ENCODE assay signal across 8 cellular contexts in genomic region chr6:28489366-28490190, GRCh38. TPM values are rescaled to one million over a fixed set of nuclear protein-coding genes. Genes with fewer than 3 reads are reported as not detected.
DNase-seq lines count a peak whose midpoint lies in the region; ATAC-seq, FAIRE-seq and TF ChIP-seq lines count a peak whose summit lies in the region.

No MANE protein-coding gene starts in this region.

- peak; percentile 83 for ATAC-seq in HG02973 (IDR thresholded peaks at IDR 0.05; ENCODE audit: unreplicated experiment)
- peak; percentile 91 for ATAC-seq in K562

- CTCF ChIA-PET in RWPE1 (lab: Yijun Ruan, JAX), result no interaction called here
- CTCF ChIA-PET in K562 (lab: Yijun Ruan, JAX; ENCODE audit: low intra/inter-chr PET ratio), result interaction anchor here (0.6 kb wide), 3 partner anchors 21 to 282 kb away, joined by 3 read pairs; no protein-coding TSS in a partner anchor

- POLR2A ChIA-PET in RWPE1 (lab: Yijun Ruan, JAX; ENCODE audit: low non-redundant PET) (no interaction called here), K562 (lab: Yijun Ruan, JAX) (interaction anchor here (0.6 to 2.8 kb wide), 30 partner anchors 8 to 680 kb away, joined by 3 to 44 read pairs (median 4); partner anchors contain the start of genes GPX6, TRIM27, ZKSCAN8 and ZSCAN26)

- no peaks in the 10 kb centered on the region for H4K20me1 ChIP-seq in K562 (replicated peaks; ENCODE audit: control insufficient read depth, insufficient read depth, low read length)

- DNase-seq in GM12891 (ENCODE audit: insufficient read length, low spot score) (peak; percentile 45), RWPE1 (ENCODE audit: low spot score) (peak; percentile 26), K562 (ENCODE audit: extremely low read depth in 1 of 4, low spot score in 3 of 4) (peak; percentile 90 to 98 (median 93)), immature natural killer cell (no peak), DMS79 treated with DMSO at 0.1 percent for 48 hours (lab: John Stamatoyannopoulos, UW) (no peak), HAP-1 (ENCODE audit: low spot score in 2 of 2) (no peak)
- peak; percentile 67 for DNase-seq in stimulated activated CD4-positive, alpha-beta T cell treated with anti-CD3 and anti-CD28 coated beads, Interleukin-15, amount 100 ng/mL, for 24 hours

- TF ChIP-seq CTCF in RWPE1 (conservative IDR thresholded peaks at IDR 0.05; ENCODE audit: low read depth), result no peak
- TF ChIP-seq CTCF in K562 (IDR thresholded peaks at IDR 0.05 in 2 of 3, conservative IDR thresholded peaks at IDR 0.05 in 1 of 3; ENCODE audit: insufficient read depth in 2 of 3, low read depth in 1 of 3, low read length in 3 of 3), result no peak

- BruUV-seq in K562 (replicated peaks; lab: Mats Ljungman, UMichigan), result no TSS peak

- H2AFZ ChIP-seq in K562 (ENCODE audit: low read depth, low read length), result peak overlapping the region; percentile 91

- H3K9me3 ChIP-seq in K562 (replicated peaks; ENCODE audit: control insufficient read depth, insufficient read depth, low read depth, low read length) (no peaks in the 10 kb centered on the region), HAP-1 (no peaks in the 10 kb centered on the region)

- H3K27ac Mint-ChIP-seq in immature natural killer cell, result no peak overlapping the region

- TF ChIP-seq POLR2A in GM12891 (IDR thresholded peaks at IDR 0.05; ENCODE audit: low read depth, low read length) (no peak), K562 (conservative IDR thresholded peaks at IDR 0.05) (peak; percentile 77)

- H3K4me3 ChIP-seq in K562, result peak overlapping the region; percentile 57
- no peak overlapping the region for H3K4me3 ChIP-seq in HAP-1

- peaks cover 0 to 13% (median 0%) of the 10 kb centered on the region in 6 donors for H3K9me3 Mint-ChIP-seq in immature natural killer cell

- peaks cover 11 to 13% of the 10 kb centered on the region in 2 donors for H3K4me1 Mint-ChIP-seq in immature natural killer cell

- H3K9ac ChIP-seq in K562 (ENCODE audit: insufficient read depth in 1 of 2, low read depth in 2 of 2, low read length in 2 of 2), result peak overlapping the region; percentile 81 to 94

- H3K27me3 ChIP-seq in K562 (ENCODE audit: control insufficient read depth in 2 of 2, insufficient read depth in 2 of 2, low read length in 2 of 2), result no peaks in the 10 kb centered on the region
- no peaks in the 10 kb centered on the region for H3K27me3 ChIP-seq in HAP-1 (ENCODE audit: low read depth)

- H3K27ac ChIP-seq in RWPE1 (no peak overlapping the region), K562 (ENCODE audit: extremely low read depth, low read depth, low read length) (peak overlapping the region; percentile 88)

- in situ Hi-C loops in K562 (cut with MboI) (loop anchor here (5.0 kb wide), 1 partner anchor 193 kb away; no protein-coding TSS in a partner anchor), HAP-1 (cut with MboI; ENCODE audit: low sequenced_read_pairs) (no loop called here)

- intact Hi-C loops in K562 (cut with micrococcal nuclease), result loop anchor here (1.0 to 10.0 kb wide), 5 partner anchors 90 to 407 kb away; partner anchors contain the start of genes ZNF165 and ZSCAN12

- under 1% methylated on average over 38 of the region's 40 CpGs for WGBS in K562 (ENCODE audit: insufficient coverage, low coverage, missing lambda C conversion rate)

- TF ChIP-seq RAD21 in K562 (CRISPR knock-in tag; conservative IDR thresholded peaks at IDR 0.05 in 1 of 2, IDR thresholded peaks at IDR 0.05 in 1 of 2), result no peak

- H3K9me1 ChIP-seq in K562 (ENCODE audit: control insufficient read depth, insufficient read depth, low read length), result no peaks in the 10 kb centered on the region

- H3K4me1 ChIP-seq in K562 (replicated peaks in 1 of 2; ENCODE audit: control insufficient read depth in 2 of 2, insufficient read depth in 2 of 2, low read length in 2 of 2), result peaks cover 9 to 26% of the 10 kb centered on the region in 2 experiments
- H3K4me1 ChIP-seq in HAP-1, result no peaks in the 10 kb centered on the region

- H3K4me3 Mint-ChIP-seq in immature natural killer cell, result peak overlapping the region in 3 of 5 donors; percentile 28 to 50 (median 30)

- H3K4me2 ChIP-seq in K562 (ENCODE audit: insufficient read depth, low read length), result peak overlapping the region; percentile 88

- peaks cover 23% of the 10 kb centered on the region for H3K79me2 ChIP-seq in K562 (ENCODE audit: control insufficient read depth, insufficient read depth, low read length)

- TF ChIP-seq EP300 in K562 (IDR thresholded peaks at IDR 0.05; ENCODE audit: low read length), result peak; percentile 62

- H3K27me3 Mint-ChIP-seq in immature natural killer cell (ENCODE audit: low read depth in 3 of 3), result peaks cover 19 to 43% (median 30%) of the 10 kb centered on the region in 3 donors

- no peaks in the 10 kb centered on the region for H3K36me3 ChIP-seq in K562 (ENCODE audit: control insufficient read depth, insufficient read depth, low read length)
- no peaks in the 10 kb centered on the region for H3K36me3 ChIP-seq in HAP-1 (replicated peaks)

- FAIRE-seq in GM12891 (lab: Jason Lieb, UNC) (no peak), K562 (lab: Jason Lieb, UNC) (peak; percentile 81)

- no peaks in the 10 kb centered on the region for H3K36me3 Mint-ChIP-seq in immature natural killer cell

TF ChIP-seq in GM12891, 5 proteins besides CTCF, POLR2A, EP300 and RAD21 (continues in another document):
- no peak for TF ChIP-seq SPI1 (IDR thresholded peaks at IDR 0.05; ENCODE audit: low read depth, low read length)

TF ChIP-seq in K562, 482 proteins besides CTCF, POLR2A, EP300 and RAD21 (continues in another document):
- TF ChIP-seq ZNF444 (CRISPR knock-in tag; IDR thresholded peaks at IDR 0.05), result no peak

RNA-seq across cellular contexts. Expression of gene GPX6, which starts 26.0 kb away (rescaled TPM):
- not detected for polyA plus RNA-seq in GM12891 (2012; ENCODE audit: low read depth, missing spikeins)
- total RNA-seq in K562 (2011; cell fraction: chromatin; rRNA removed; ENCODE audit: low replicate concordance), result not detected in 2 replicates
- not detected in 2 replicates for total RNA-seq in K562 (2011; cell fraction: nucleolus; rRNA removed)
- total RNA-seq in K562 (2011; cell fraction: nucleoplasm; rRNA removed), result not detected in 2 replicates
- not detected in 2 replicates for total RNA-seq in K562 (2014; rRNA removed)
- not detected in 2 replicates for total RNA-seq in K562 (2014; rRNA removed; fragmentation: Illumina TruSeq; extraction: Trizol)
- not detected in 2 replicates for total RNA-seq in K562 (2015; rRNA removed; fragmentation: Illumina TruSeq; extraction: Trizol)
- not detected in 2 replicates for total RNA-seq in K562 (2021)
- not detected in 2 replicates for polyA plus RNA-seq in K562 (2011; rRNA removed)
- polyA plus RNA-seq in K562 (2011; cell fraction: cytosol; rRNA removed), result not detected in 2 replicates
- polyA plus RNA-seq in K562 (2011; cell fraction: nucleus; rRNA removed), result not detected in 2 replicates
- not detected in 2 replicates for polyA plus RNA-seq in K562 (2012)
- polyA plus RNA-seq in K562 (2014; fragmentation: Illumina TruSeq; extraction: Trizol), result not detected in 2 replicates
- polyA plus RNA-seq in K562 (2014; fragmentation: Nextera tagmentation; extraction: Ambion mirVana), result not detected
- not detected in 2 replicates for polyA plus RNA-seq in K562 (2014; rRNA removed)
- not detected in 2 replicates for polyA minus RNA-seq in K562 (2011; rRNA and poly(A)+ RNA removed)
- not detected in 2 replicates for polyA minus RNA-seq in K562 (2011; cell fraction: cytosol; rRNA and poly(A)+ RNA removed)
- polyA minus RNA-seq in K562 (2011; cell fraction: nucleus; rRNA and poly(A)+ RNA removed), result not detected in 2 replicates
- not detected for polyA plus RNA-seq in immature natural killer cell

RNA-seq across cellular contexts. Expression of gene GPX5, which starts 36.1 kb away (rescaled TPM):
- polyA plus RNA-seq in GM12891 (2012; ENCODE audit: low read depth, missing spikeins), result not detected
- total RNA-seq in K562 (2011; cell fraction: chromatin; rRNA removed; ENCODE audit: low replicate concordance), result not detected in 2 replicates
- not detected in 2 replicates for total RNA-seq in K562 (2011; cell fraction: nucleolus; rRNA removed)
- 0.22 TPM in 1 of 2 replicates, not detected in the other for total RNA-seq in K562 (2011; cell fraction: nucleoplasm; rRNA removed)
- not detected in 2 replicates for total RNA-seq in K562 (2014; rRNA removed)
- total RNA-seq in K562 (2014; rRNA removed; fragmentation: Illumina TruSeq; extraction: Trizol), result 0.18 TPM in 1 of 2 replicates, not detected in the other
- total RNA-seq in K562 (2015; rRNA removed; fragmentation: Illumina TruSeq; extraction: Trizol), result not detected in 2 replicates
- total RNA-seq in K562 (2021), result not detected in 2 replicates
- polyA plus RNA-seq in K562 (2011; rRNA removed), result not detected in 2 replicates
- not detected in 2 replicates for polyA plus RNA-seq in K562 (2011; cell fraction: cytosol; rRNA removed)
- not detected in 2 replicates for polyA plus RNA-seq in K562 (2011; cell fraction: nucleus; rRNA removed)
- 0.08 and 1.9 TPM in 2 replicates for polyA plus RNA-seq in K562 (2012)
- polyA plus RNA-seq in K562 (2014; fragmentation: Illumina TruSeq; extraction: Trizol), result not detected in 2 replicates
- under 1 TPM in 1 of 2 experiments, not detected in 1; 0.15 TPM for polyA plus RNA-seq in K562 (2014; fragmentation: Nextera tagmentation; extraction: Ambion mirVana)
- polyA plus RNA-seq in K562 (2014; rRNA removed), result 0.07 TPM in 1 of 2 replicates, not detected in the other
- 0.14 TPM in 1 of 2 replicates, not detected in the other for polyA minus RNA-seq in K562 (2011; rRNA and poly(A)+ RNA removed)
- polyA minus RNA-seq in K562 (2011; cell fraction: cytosol; rRNA and poly(A)+ RNA removed), result not detected in 2 replicates
- not detected in 2 replicates for polyA minus RNA-seq in K562 (2011; cell fraction: nucleus; rRNA and poly(A)+ RNA removed)
- polyA plus RNA-seq in immature natural killer cell, result not detected

RNA-seq across cellular contexts. Expression of gene ZSCAN23, which starts 46.3 kb away (rescaled TPM):
- polyA plus RNA-seq in GM12891 (2012; ENCODE audit: low read depth, missing spikeins), result 0.31 TPM
- total RNA-seq in K562 (2011; cell fraction: chromatin; rRNA removed; ENCODE audit: low replicate concordance), result 0.90 and 1.3 TPM in 2 replicates
- 0.17 and 0.66 TPM in 2 replicates for total RNA-seq in K562 (2011; cell fraction: nucleolus; rRNA removed)
- 0.59 and 0.92 TPM in 2 replicates for total RNA-seq in K562 (2011; cell fraction: nucleoplasm; rRNA removed)
- 0.05 and 0.16 TPM in 2 replicates for total RNA-seq in K562 (2014; rRNA removed)
- 0.25 and 0.32 TPM in 2 replicates for total RNA-seq in K562 (2014; rRNA removed; fragmentation: Illumina TruSeq; extraction: Trizol)
- total RNA-seq in K562 (2015; rRNA removed; fragmentation: Illumina TruSeq; extraction: Trizol), result 0.29 and 0.30 TPM in 2 replicates
- 0.22 and 0.34 TPM in 2 replicates for total RNA-seq in K562 (2021)
- 0.24 and 0.49 TPM in 2 replicates for polyA plus RNA-seq in K562 (2011; rRNA removed)
- polyA plus RNA-seq in K562 (2011; cell fraction: cytosol; rRNA removed), result 0.21 TPM in 1 of 2 replicates, not detected in the other
- 0.36 and 0.72 TPM in 2 replicates for polyA plus RNA-seq in K562 (2011; cell fraction: nucleus; rRNA removed)
- 0.25 and 0.29 TPM in 2 replicates for polyA plus RNA-seq in K562 (2012)
- polyA plus RNA-seq in K562 (2014; fragmentation: Illumina TruSeq; extraction: Trizol), result 0.18 and 0.19 TPM in 2 replicates
- polyA plus RNA-seq in K562 (2014; fragmentation: Nextera tagmentation; extraction: Ambion mirVana), result under 1 TPM in 1 of 2 experiments, not detected in 1; 0.08 TPM
- 0.17 and 0.38 TPM in 2 replicates for polyA plus RNA-seq in K562 (2014; rRNA removed)
- 0.25 and 1.1 TPM in 2 replicates for polyA minus RNA-seq in K562 (2011; rRNA and poly(A)+ RNA removed)
- not detected in 2 replicates for polyA minus RNA-seq in K562 (2011; cell fraction: cytosol; rRNA and poly(A)+ RNA removed)
- 0.40 and 1.4 TPM in 2 replicates for polyA minus RNA-seq in K562 (2011; cell fraction: nucleus; rRNA and poly(A)+ RNA removed)
- under 1 TPM in 1 of 3 donors, not detected in 2; 0.16 TPM for polyA plus RNA-seq in immature natural killer cell

Comparison
In these comparisons a context has a peak if more than half of its experiments do, and no peak if none do; other contexts are left out.
1. DNase-seq: peak in GM12891 (single experiment), RWPE1 (single experiment), K562 (4 of 4) and stimulated activated CD4-positive, alpha-beta T cell treated with anti-CD3 and anti-CD28 coated beads, Interleukin-15, amount 100 ng/mL, for 24 hours (single experiment); none in immature natural killer cell (0 of 3), DMS79 treated with DMSO at 0.1 percent for 48 hours (single experiment) and HAP-1 (0 of 2).